ENCODE assay signal across 12 cellular contexts in the genomic region with DNA sequence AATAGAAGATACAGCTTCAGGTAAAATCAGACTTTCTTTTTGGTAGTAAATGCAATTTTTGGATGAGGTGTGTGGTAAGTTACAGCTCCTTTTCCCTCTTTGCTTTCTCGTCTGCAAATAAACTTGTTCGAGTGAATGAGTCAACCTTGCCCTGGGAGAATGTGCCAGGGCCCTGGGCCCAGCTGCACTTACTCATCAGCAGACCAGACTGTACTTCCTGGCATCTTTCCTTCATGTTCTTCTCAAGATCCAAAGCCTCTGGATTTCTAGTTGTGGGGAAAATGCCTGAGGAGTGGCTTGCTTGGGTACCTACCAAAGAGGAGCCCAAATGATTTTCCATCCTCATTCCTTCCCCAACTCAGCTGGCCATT. TPM values are rescaled to one million over a fixed set of nuclear protein-coding genes. Genes with fewer than 3 reads are reported as not detected.
DNase-seq lines count a peak whose midpoint lies in the region; ATAC-seq and TF ChIP-seq lines count a peak whose summit lies in the region.
"Had no signal": no experiment of that assay in that cellular context is flagged by ENCODE, and none has a peak within 500 bp of the region (broad histone marks: within the 10 kb centered on the region; RNA-seq: fewer than 3 reads in every experiment).

No MANE protein-coding gene starts in this region.

- H3K27ac ChIP-seq in fibroblast of lung (ENCODE audit: insufficient read depth, low read length), result no peak overlapping the region

- peak; percentile 84 for DNase-seq in AG08396 (ENCODE audit: low spot score)
- peak; percentile 10 to 71 for DNase-seq in NCI-H446 (lab: John Stamatoyannopoulos, UW)
- peak; percentile 88 to 92 for DNase-seq in fibroblast of lung (ENCODE audit: low read depth in 2 of 2)
- peak; percentile 16 for DNase-seq in occipital lobe (lab: John Stamatoyannopoulos, UW)
- no peak for DNase-seq in NCI-H526 (lab: John Stamatoyannopoulos, UW)
- DNase-seq: activated naive CD8-positive, alpha-beta T cell treated with anti-CD3 and anti-CD28 coated beads, Interleukin-2, amount 10 ng/mL, durations not matched to agents 7 days and 5 days; Caco-2 had no signal

- H3K36me3 ChIP-seq in fibroblast of lung (ENCODE audit: control insufficient read depth, insufficient read depth, low read length), result no peaks in the 10 kb centered on the region

- H4K20me1 ChIP-seq in fibroblast of lung (ENCODE audit: control insufficient read depth, extremely low read depth, insufficient read depth, low read length), result no peaks in the 10 kb centered on the region

- no peak overlapping the region for H3K9ac ChIP-seq in fibroblast of lung (ENCODE audit: insufficient read depth, low read length)

- no peaks in the 10 kb centered on the region for H3K9me3 ChIP-seq in fibroblast of lung (ENCODE audit: control insufficient read depth, insufficient read depth, low read depth, low read length)
- H3K9me3 ChIP-seq: Caco-2 had no signal

- no peak overlapping the region for H3K4me3 ChIP-seq in fibroblast of lung (replicated peaks in 1 of 4; ENCODE audit: control extremely low read depth in 1 of 4, insufficient read depth in 1 of 4, low read depth in 3 of 4, low read length in 4 of 4)
- H3K4me3 ChIP-seq: K562 had no signal

- TF ChIP-seq CTCF in fibroblast of lung (conservative IDR thresholded peaks at IDR 0.05 in 1 of 2, IDR thresholded peaks at IDR 0.05 in 1 of 2; ENCODE audit: low read depth in 1 of 2, low read length in 2 of 2), result no peak

- H3K79me2 ChIP-seq in fibroblast of lung (ENCODE audit: control insufficient read depth, insufficient read depth, low read length), result no peaks in the 10 kb centered on the region

- no peak overlapping the region for H3K4me2 ChIP-seq in fibroblast of lung (ENCODE audit: extremely low read depth, insufficient read depth, low read length)

- H3K27me3 ChIP-seq in fibroblast of lung (ENCODE audit: control insufficient read depth, insufficient read depth, low read length), result no peaks in the 10 kb centered on the region

- no peak for ATAC-seq in GM19328 (IDR thresholded peaks at IDR 0.05; ENCODE audit: unreplicated experiment)
- ATAC-seq in GM19395 (IDR thresholded peaks at IDR 0.05; ENCODE audit: unreplicated experiment), result no peak
- ATAC-seq in HG02840 (IDR thresholded peaks at IDR 0.05; ENCODE audit: low FRiP score, unreplicated experiment), result no peak
- ATAC-seq: K562 had no signal

- no peaks in the 10 kb centered on the region for H3K4me1 ChIP-seq in fibroblast of lung (ENCODE audit: control insufficient read depth, extremely low read depth, insufficient read depth, low read length)

- no peak overlapping the region for H2AFZ ChIP-seq in fibroblast of lung (ENCODE audit: low read length)

RNA-seq across cellular contexts. Expression of gene G6PC1, which starts 5.4 kb away (rescaled TPM):
- total RNA-seq in fibroblast of lung (not detected in 2 replicates), occipital lobe (not detected)
- polyA plus RNA-seq in fibroblast of lung, result not detected in 2 replicates
- not detected in 2 replicates for polyA plus RNA-seq in fibroblast of lung (2012)
- polyA minus RNA-seq in fibroblast of lung (ENCODE audit: low replicate concordance), result 0.63 TPM in 1 of 2 replicates, not detected in the other
- total RNA-seq: activated naive CD8-positive, alpha-beta T cell treated with anti-CD3 and anti-CD28 coated beads, Interleukin-2, amount 10 ng/mL, durations not matched to agents 7 days and 5 days; Caco-2; K562; mesothelial cell of epicardium had no signal
- polyA plus RNA-seq: K562 had no signal

RNA-seq across cellular contexts. Expression of gene AOC3, which starts 44.2 kb away (rescaled TPM):
- total RNA-seq in fibroblast of lung, result 0.17 and 0.26 TPM in 2 replicates
- polyA plus RNA-seq in fibroblast of lung, result 0.23 and 3.5 TPM in 2 replicates
- polyA plus RNA-seq in fibroblast of lung (2012), result 0.28 and 3.0 TPM in 2 replicates
- 5.3 TPM in 1 of 2 replicates, not detected in the other for polyA minus RNA-seq in fibroblast of lung (ENCODE audit: low replicate concordance)
- total RNA-seq in occipital lobe, result 0.16 TPM

RNA-seq across cellular contexts. Expression of gene AOC2, which starts 50.8 kb away (rescaled TPM):
- total RNA-seq in fibroblast of lung, result 0.26 and 0.33 TPM in 2 replicates
- polyA plus RNA-seq in fibroblast of lung, result 0.09 and 0.12 TPM in 2 replicates
- 0.18 TPM in 1 of 2 replicates, not detected in the other for polyA plus RNA-seq in fibroblast of lung (2012)
- 2.4 TPM in 1 of 2 replicates, not detected in the other for polyA minus RNA-seq in fibroblast of lung (ENCODE audit: low replicate concordance)
- total RNA-seq in occipital lobe, result 0.78 TPM

Comparison
In these comparisons a context has a peak if more than half of its experiments do, and no peak if none do; other contexts are left out.
1. DNase-seq: peak in AG08396 (single experiment), NCI-H446 (2 of 2), fibroblast of lung (2 of 2) and occipital lobe (single experiment); none in NCI-H526 (0 of 2).